ENCODE assay signal across 8 cellular contexts in the genomic region with DNA sequence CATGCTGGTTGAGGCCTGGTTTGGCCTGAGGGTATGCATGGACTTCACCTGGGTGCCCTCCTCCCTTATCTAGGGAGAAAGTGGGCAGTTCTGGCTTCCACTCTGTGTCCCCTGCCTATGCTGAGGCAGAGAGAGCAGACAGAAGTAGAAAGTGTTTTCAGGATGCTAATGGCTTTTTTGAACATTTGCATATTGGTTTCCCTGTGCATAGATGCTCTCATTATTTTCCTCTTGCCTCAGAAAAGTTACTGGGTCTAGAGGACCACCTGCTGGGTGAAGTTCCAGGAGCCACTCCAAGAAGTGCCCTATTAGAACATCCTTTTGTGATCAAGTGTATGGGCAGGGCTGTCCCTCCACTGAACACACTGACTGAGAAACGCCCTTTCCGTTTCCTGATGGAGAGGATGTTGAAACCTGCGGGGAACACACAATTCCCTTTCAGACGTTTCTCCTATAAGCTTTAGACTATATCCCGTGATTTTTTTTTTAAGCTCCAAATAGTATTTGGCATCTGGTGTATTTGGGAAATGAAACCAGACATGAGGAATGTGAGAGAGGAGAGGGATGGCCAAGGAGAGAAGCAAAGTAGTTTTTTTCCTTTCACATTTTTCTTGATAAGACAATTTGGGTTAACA.
A peak's percentile ranks its signal among the peaks of the same experiment; 100 is the strongest.
DNase-seq lines count a peak whose midpoint lies in the region; ATAC-seq and TF ChIP-seq lines count a peak whose summit lies in the region.

No MANE protein-coding gene starts in this region.

- H3K4me3 Mint-ChIP-seq in progenitor cell of endocrine pancreas (ENCODE audit: low read depth): no peak overlapping the region

- DNase-seq in NCI-H345 treated with DMSO at 0.1 percent for 48 hours (lab: John Stamatoyannopoulos, UW; ENCODE audit: unreplicated experiment): peak; percentile 17
- DNase-seq in fibroblast of the aortic adventitia (ENCODE audit: low read depth): peak; percentile 94
- peak; percentile 16 for DNase-seq in stromal cell of bone marrow (ENCODE audit: low read depth)
- DNase-seq in activated CD4-positive, alpha-beta T cell treated with anti-CD3 and anti-CD28 coated beads, Interleukin-2, amount 50 U/mL, for 48 hours: no peak
- DNase-seq in progenitor cell of endocrine pancreas (ENCODE audit: low spot score, unreplicated experiment): no peak
- DNase-seq in stimulated activated CD4-positive, alpha-beta T cell treated with anti-CD3 and anti-CD28 coated beads, Interleukin-4, amount 100 ng/mL, for 24 hours: no peak
- no peak for DNase-seq in NCI-H1436 (lab: John Stamatoyannopoulos, UW)

- H3K36me3 Mint-ChIP-seq in progenitor cell of endocrine pancreas (ENCODE audit: insufficient read depth): peaks cover 4% of the 10 kb centered on the region

- H3K27ac Mint-ChIP-seq in progenitor cell of endocrine pancreas: no peak overlapping the region

- no peak overlapping the region for H3K4me3 ChIP-seq in fibroblast of the aortic adventitia (ENCODE audit: low read depth, low read length)

- peak; percentile 67 for ATAC-seq in GM19438 (IDR thresholded peaks at IDR 0.05; ENCODE audit: low read depth, unreplicated experiment)

- no peaks in the 10 kb centered on the region for H3K9me3 Mint-ChIP-seq in progenitor cell of endocrine pancreas (ENCODE audit: low read depth)

- no peak for TF ChIP-seq CTCF in fibroblast of the aortic adventitia (IDR thresholded peaks at IDR 0.05; ENCODE audit: insufficient read depth, low read length)
- no peak for TF ChIP-seq CTCF in progenitor cell of endocrine pancreas (IDR thresholded peaks at IDR 0.05; ENCODE audit: unreplicated experiment)

- H3K4me1 Mint-ChIP-seq in progenitor cell of endocrine pancreas (ENCODE audit: low read depth): peaks cover 7% of the 10 kb centered on the region

- H3K27me3 Mint-ChIP-seq in progenitor cell of endocrine pancreas: no peaks in the 10 kb centered on the region

Comparison
In these comparisons a context has a peak if more than half of its experiments do, and no peak if none do; other contexts are left out.
1. DNase-seq: peak in NCI-H345 treated with DMSO at 0.1 percent for 48 hours (single experiment), fibroblast of the aortic adventitia (single experiment) and stromal cell of bone marrow (single experiment); none in activated CD4-positive, alpha-beta T cell treated with anti-CD3 and anti-CD28 coated beads, Interleukin-2, amount 50 U/mL, for 48 hours (0 of 2), progenitor cell of endocrine pancreas (single experiment), stimulated activated CD4-positive, alpha-beta T cell treated with anti-CD3 and anti-CD28 coated beads, Interleukin-4, amount 100 ng/mL, for 24 hours (single experiment) and NCI-H1436 (single experiment).